ENCODE assay signal across 1 cellular context in the genomic region with DNA sequence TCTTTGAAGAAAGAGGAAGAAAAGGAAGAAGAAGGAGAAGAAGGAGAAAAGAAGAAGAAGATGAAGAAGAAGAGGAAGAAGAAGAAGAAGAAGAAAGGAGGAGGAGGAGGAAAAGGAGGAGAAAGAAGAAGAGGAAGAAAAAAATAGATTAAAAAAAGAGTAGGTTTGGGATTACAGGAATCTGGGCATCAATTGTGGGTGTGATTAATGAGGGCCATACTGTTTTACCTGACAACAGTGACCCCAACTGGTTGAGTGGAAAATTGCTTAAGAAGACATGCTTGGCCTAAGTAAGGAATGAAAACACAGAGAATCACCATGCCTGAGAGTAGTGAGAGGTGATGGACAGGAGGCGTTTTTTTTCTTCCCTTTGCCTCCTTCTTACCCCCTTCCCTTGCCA.
TF ChIP-seq lines count a peak whose summit lies in the region.

No MANE protein-coding gene starts in this region.

TF ChIP-seq in HCT116, 20 proteins besides CTCF, POLR2A, EP300 and RAD21 (continued from another document):
- TF ChIP-seq, protein P1, sequence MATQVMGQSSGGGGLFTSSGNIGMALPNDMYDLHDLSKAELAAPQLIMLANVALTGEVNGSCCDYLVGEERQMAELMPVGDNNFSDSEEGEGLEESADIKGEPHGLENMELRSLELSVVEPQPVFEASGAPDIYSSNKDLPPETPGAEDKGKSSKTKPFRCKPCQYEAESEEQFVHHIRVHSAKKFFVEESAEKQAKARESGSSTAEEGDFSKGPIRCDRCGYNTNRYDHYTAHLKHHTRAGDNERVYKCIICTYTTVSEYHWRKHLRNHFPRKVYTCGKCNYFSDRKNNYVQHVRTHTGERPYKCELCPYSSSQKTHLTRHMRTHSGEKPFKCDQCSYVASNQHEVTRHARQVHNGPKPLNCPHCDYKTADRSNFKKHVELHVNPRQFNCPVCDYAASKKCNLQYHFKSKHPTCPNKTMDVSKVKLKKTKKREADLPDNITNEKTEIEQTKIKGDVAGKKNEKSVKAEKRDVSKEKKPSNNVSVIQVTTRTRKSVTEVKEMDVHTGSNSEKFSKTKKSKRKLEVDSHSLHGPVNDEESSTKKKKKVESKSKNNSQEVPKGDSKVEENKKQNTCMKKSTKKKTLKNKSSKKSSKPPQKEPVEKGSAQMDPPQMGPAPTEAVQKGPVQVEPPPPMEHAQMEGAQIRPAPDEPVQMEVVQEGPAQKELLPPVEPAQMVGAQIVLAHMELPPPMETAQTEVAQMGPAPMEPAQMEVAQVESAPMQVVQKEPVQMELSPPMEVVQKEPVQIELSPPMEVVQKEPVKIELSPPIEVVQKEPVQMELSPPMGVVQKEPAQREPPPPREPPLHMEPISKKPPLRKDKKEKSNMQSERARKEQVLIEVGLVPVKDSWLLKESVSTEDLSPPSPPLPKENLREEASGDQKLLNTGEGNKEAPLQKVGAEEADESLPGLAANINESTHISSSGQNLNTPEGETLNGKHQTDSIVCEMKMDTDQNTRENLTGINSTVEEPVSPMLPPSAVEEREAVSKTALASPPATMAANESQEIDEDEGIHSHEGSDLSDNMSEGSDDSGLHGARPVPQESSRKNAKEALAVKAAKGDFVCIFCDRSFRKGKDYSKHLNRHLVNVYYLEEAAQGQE (IDR thresholded peaks at IDR 0.05; ENCODE audit: low read depth), result no peak
- TF ChIP-seq, protein P2, sequence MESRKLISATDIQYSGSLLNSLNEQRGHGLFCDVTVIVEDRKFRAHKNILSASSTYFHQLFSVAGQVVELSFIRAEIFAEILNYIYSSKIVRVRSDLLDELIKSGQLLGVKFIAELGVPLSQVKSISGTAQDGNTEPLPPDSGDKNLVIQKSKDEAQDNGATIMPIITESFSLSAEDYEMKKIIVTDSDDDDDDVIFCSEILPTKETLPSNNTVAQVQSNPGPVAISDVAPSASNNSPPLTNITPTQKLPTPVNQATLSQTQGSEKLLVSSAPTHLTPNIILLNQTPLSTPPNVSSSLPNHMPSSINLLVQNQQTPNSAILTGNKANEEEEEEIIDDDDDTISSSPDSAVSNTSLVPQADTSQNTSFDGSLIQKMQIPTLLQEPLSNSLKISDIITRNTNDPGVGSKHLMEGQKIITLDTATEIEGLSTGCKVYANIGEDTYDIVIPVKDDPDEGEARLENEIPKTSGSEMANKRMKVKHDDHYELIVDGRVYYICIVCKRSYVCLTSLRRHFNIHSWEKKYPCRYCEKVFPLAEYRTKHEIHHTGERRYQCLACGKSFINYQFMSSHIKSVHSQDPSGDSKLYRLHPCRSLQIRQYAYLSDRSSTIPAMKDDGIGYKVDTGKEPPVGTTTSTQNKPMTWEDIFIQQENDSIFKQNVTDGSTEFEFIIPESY (IDR thresholded peaks at IDR 0.05; ENCODE audit: extremely low read depth, insufficient replicate concordance, low read length), result no peak
